8 cellular contexts compared by ENCODE assay signal in the genomic region with DNA sequence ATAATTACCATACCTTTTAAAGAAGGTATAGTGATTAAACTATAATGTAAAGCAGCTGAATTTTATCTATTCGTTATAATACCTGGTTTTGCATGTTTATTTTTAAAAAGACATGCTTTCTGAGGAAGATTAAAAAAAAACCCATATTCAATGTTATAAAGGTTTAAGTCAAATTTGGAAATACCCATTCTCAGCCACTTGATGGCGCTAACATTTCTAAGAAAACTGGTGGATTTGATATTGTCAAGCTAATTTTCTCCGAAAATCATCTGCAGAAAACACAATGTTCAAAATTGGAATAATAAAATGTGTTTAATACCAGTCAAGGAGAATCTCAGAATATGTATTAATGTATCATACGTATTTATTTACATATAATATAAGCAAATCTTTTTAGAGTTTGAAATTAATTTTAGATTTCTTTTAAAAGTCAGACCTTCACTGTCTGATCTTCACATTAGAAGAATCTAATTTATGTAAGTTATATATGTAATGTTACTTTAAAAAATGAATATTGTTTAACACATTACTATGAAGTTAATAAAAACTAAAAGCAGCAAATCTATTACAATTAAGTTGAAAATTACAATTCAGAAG. TPM values are rescaled to one million over a fixed set of nuclear protein-coding genes. Genes with fewer than 3 reads are reported as not detected.
A peak's percentile ranks its signal among the peaks of the same experiment; 100 is the strongest.
DNase-seq lines count a peak whose midpoint lies in the region; TF ChIP-seq lines count a peak whose summit lies in the region.

No MANE protein-coding gene starts in this region.

- no peaks in the 10 kb centered on the region for H3K79me2 ChIP-seq in parathyroid adenoma

- H3K9ac ChIP-seq in parathyroid adenoma: no peak overlapping the region

- H3K27me3 ChIP-seq in Peyer's patch (no peaks in the 10 kb centered on the region), parathyroid adenoma (ENCODE audit: control insufficient read depth, insufficient read depth, low read length) (no peaks in the 10 kb centered on the region)

- TF ChIP-seq POLR2A in Peyer's patch (IDR thresholded peaks at IDR 0.05): no peak

- H3K36me3 ChIP-seq in Peyer's patch (peaks cover 0 to 58% (median 0%) of the 10 kb centered on the region in 3 donors), parathyroid adenoma (ENCODE audit: control insufficient read depth, insufficient read depth, low read length) (no peaks in the 10 kb centered on the region)

- H3K4me1 ChIP-seq in Peyer's patch (no peaks in the 10 kb centered on the region), parathyroid adenoma (no peaks in the 10 kb centered on the region)

- H3K27ac ChIP-seq in Peyer's patch: no peak overlapping the region
- no peak overlapping the region for H3K27ac ChIP-seq in parathyroid adenoma

- peak; percentile 6 for DNase-seq in Caki2 (ENCODE audit: low read depth)
- no peak for DNase-seq in HFF-Myc (ENCODE audit: extremely low read depth, low read depth)
- DNase-seq in Peyer's patch: no peak
- DNase-seq in epithelial cell of proximal tubule (ENCODE audit: low read depth): no peak
- no peak for DNase-seq in SHP77 treated with DMSO at 0.1 percent for 48 hours (lab: John Stamatoyannopoulos, UW)
- DNase-seq in NOMO-1 (lab: John Stamatoyannopoulos, UW; ENCODE audit: unreplicated experiment in 2 of 2): no peak
- no peak for DNase-seq in cortex of kidney (lab: John Stamatoyannopoulos, UW)

- H3K4me2 ChIP-seq in parathyroid adenoma (ENCODE audit: low read length): no peak overlapping the region

- H3K9me3 ChIP-seq in Peyer's patch (no peaks in the 10 kb centered on the region), parathyroid adenoma (ENCODE audit: control insufficient read depth, low read length) (no peaks in the 10 kb centered on the region)

- H3K4me3 ChIP-seq in HFF-Myc (replicated peaks; ENCODE audit: low read depth, low read length): no peak overlapping the region
- H3K4me3 ChIP-seq in Peyer's patch: no peak overlapping the region
- H3K4me3 ChIP-seq in epithelial cell of proximal tubule (ENCODE audit: low read depth, low read length): no peak overlapping the region
- no peak overlapping the region for H3K4me3 ChIP-seq in parathyroid adenoma (ENCODE audit: low read depth, low read length)

- no peak overlapping the region for H2AFZ ChIP-seq in parathyroid adenoma

- in situ Hi-C loops in Caki2 (cut with HindIII; ENCODE audit: low pct_unique_long_range_greater_than_20kb, low sequenced_read_pairs): no loop called here

- TF ChIP-seq CTCF in HFF-Myc (IDR thresholded peaks at IDR 0.05; ENCODE audit: low read depth, low read length, missing control alignments) (peak; percentile 52), Peyer's patch (IDR thresholded peaks at IDR 0.05) (peak; percentile 37 to 62 (median 52)), epithelial cell of proximal tubule (conservative IDR thresholded peaks at IDR 0.05; ENCODE audit: low read depth, low read length) (peak; percentile 65), parathyroid adenoma (IDR thresholded peaks at IDR 0.05) (peak; percentile 54)

RNA-seq across cellular contexts. Expression of a gene that starts 35.0 kb away (rescaled TPM):
- total RNA-seq in Caki2 (2014; rRNA removed; shearing (Covaris generic); ENCODE audit: low replicate concordance): 6.0 and 15.6 TPM in 2 replicates
- 10 to 100 TPM; 24.0 to 80.0 (median 45.7) TPM for total RNA-seq in Peyer's patch
- 7.3 and 8.0 TPM in 2 replicates for total RNA-seq in epithelial cell of proximal tubule
